Comparison of ENCODE assay signal across 23 cellular contexts in the genomic region with DNA sequence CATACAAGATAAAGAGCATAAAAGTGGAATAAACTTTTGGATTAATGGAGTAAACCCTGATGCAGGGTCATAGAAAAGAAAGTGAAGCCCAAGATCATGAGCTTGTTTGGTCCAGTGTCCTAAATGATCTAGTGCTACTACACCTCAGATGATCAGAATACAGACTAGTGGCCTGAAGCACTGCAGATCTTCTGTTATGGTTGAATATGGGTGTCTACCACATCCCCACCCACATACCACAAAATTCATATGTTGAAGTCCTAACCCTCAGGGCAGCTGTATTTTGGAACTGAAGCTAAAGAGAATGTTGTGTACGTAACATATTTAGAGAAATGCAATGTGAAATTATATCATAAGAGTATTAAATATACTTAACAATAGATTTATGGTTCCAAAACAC.
"Had no signal": no experiment of that assay in that cellular context is flagged by ENCODE, and none has a peak within 500 bp of the region (broad histone marks: within the 10 kb centered on the region; RNA-seq: fewer than 3 reads in every experiment).

No MANE protein-coding gene starts in this region.

- H3K4me2 ChIP-seq: SK-N-SH had no signal

- H3K9me2 ChIP-seq: SK-N-SH had no signal

- H3K27me3 ChIP-seq: MG63 had no signal

- DNase-seq: IMR-90; Karpas-422; KG1; MG63; NCI-H1092 treated with DMSO at 0.1 percent for 48 hours; NCI-H1436; NCI-H187; NCI-H2029; NCI-H2081 treated with DMSO at 0.1 percent for 48 hours; NCI-H2171; NCI-H226; NCI-H446; NCI-H510A; NCI-H524 treated with DMSO at 0.1 percent for 48 hours; NCI-H69; NCI-H774; NK-92 treated with Interleukin-12 subunit alpha and Interleukin-12 subunit beta, amount 100 ng/mL, for 24 hours; PC-3; SHP77; SK-N-SH had no signal

- ATAC-seq: HepG2, Panc1, PC-3 had no signal

- H3K9ac ChIP-seq: SK-N-SH had no signal

- H3K36me3 ChIP-seq: MG63 had no signal

- H3K4me3 ChIP-seq: MG63 had no signal

- H3K9me3 ChIP-seq: MG63, SK-N-SH had no signal

- H3K27ac ChIP-seq: RWPE1 had no signal

- FAIRE-seq: HepG2 had no signal
